In the genomic region with DNA sequence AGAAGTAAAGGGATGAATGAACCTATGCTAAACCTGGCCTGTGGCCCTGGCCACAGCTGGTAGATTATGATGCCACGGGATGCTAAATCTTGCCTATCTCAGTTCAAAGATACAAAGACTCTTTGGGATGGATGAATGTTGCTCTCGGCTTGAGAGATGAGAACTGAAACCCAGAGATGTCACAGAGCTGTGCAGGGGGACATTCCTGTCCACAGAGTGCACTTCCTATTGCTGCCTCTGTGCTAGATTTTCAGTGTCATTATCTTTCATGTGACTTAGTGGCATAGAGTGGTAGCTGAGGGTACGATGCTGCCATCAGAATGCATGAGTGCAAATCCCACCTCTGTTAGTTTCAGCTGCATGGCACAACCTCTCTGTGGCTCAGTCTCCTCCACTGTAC, we compare ENCODE assay signal across 13 cellular contexts. TPM values are rescaled to one million over a fixed set of nuclear protein-coding genes. Genes with fewer than 3 reads are reported as not detected.
DNase-seq lines count a peak whose midpoint lies in the region; ATAC-seq, FAIRE-seq and TF ChIP-seq lines count a peak whose summit lies in the region.
"Had no signal": no experiment of that assay in that cellular context is flagged by ENCODE, and none has a peak within 500 bp of the region (broad histone marks: within the 10 kb centered on the region; RNA-seq: fewer than 3 reads in every experiment).

No MANE protein-coding gene starts in this region.

- no peak for TF ChIP-seq CTCF in Caco-2 (IDR thresholded peaks at IDR 0.05; ENCODE audit: insufficient read depth in 1 of 2, low read depth in 1 of 2, low read length in 1 of 2, severe bottlenecking in 1 of 2, unreplicated experiment in 1 of 2)
- no peak for TF ChIP-seq CTCF in gastrocnemius medialis (IDR thresholded peaks at IDR 0.05 in 4 of 5, conservative IDR thresholded peaks at IDR 0.05 in 1 of 5)

- H3K36me3 Mint-ChIP-seq in activated T-helper 17 cell treated with anti-CD3 and anti-CD28 coated beads, Interleukin-2, amount 50 U/mL, for 72 hours (ENCODE audit: low read depth), result no peaks in the 10 kb centered on the region
- H3K36me3 Mint-ChIP-seq in Caco-2 (ENCODE audit: insufficient read depth, unreplicated experiment), result no peaks in the 10 kb centered on the region

- H3K4me1 Mint-ChIP-seq in activated T-helper 17 cell treated with anti-CD3 and anti-CD28 coated beads, Interleukin-2, amount 50 U/mL, for 72 hours, result peaks cover 16% of the 10 kb centered on the region
- peaks cover 5% of the 10 kb centered on the region for H3K4me1 Mint-ChIP-seq in Caco-2 (ENCODE audit: low read depth, unreplicated experiment)

- H3K4me1 ChIP-seq in Caco-2, result no peaks in the 10 kb centered on the region
- peaks cover 21 to 26% of the 10 kb centered on the region in 2 donors for H3K4me1 ChIP-seq in gastrocnemius medialis
- 0 out of 2 replicates have a peak, but pooled peaks cover 2% of the 10 kb centered on the region for H3K4me1 ChIP-seq in SJCRH30

- H3K9me3 ChIP-seq in Caco-2 (no peaks in the 10 kb centered on the region), gastrocnemius medialis (no peaks in the 10 kb centered on the region), SJCRH30 (replicated peaks) (no peaks in the 10 kb centered on the region)
- H3K9me3 ChIP-seq: neutrophil had no signal

- no peak overlapping the region for H3K4me3 Mint-ChIP-seq in activated T-helper 17 cell treated with anti-CD3 and anti-CD28 coated beads, Interleukin-2, amount 50 U/mL, for 72 hours
- H3K4me3 Mint-ChIP-seq in Caco-2 (ENCODE audit: unreplicated experiment), result no peak overlapping the region
- H3K4me3 Mint-ChIP-seq: dendritic cell treated with granulocyte-macrophage colony-stimulating factor and Interleukin-4, amounts not matched to agents 40 ng/mL and 50 ng/mL, for 4 days; HFFc6 had no signal

- H3K27me3 Mint-ChIP-seq in activated T-helper 17 cell treated with anti-CD3 and anti-CD28 coated beads, Interleukin-2, amount 50 U/mL, for 72 hours, result peaks cover 38% of the 10 kb centered on the region
- H3K27me3 Mint-ChIP-seq in Caco-2 (ENCODE audit: insufficient read depth, unreplicated experiment), result peaks cover 30% of the 10 kb centered on the region

- H3K27me3 ChIP-seq in Caco-2 (replicated peaks; ENCODE audit: control insufficient read depth, insufficient read depth, low read length), result peaks cover 6% of the 10 kb centered on the region; the same call in 1 of the 2 replicates
- H3K27me3 ChIP-seq in gastrocnemius medialis, result peaks cover 0 to under 1% (median 0%) of the 10 kb centered on the region in 3 donors
- peaks cover 3% of the 10 kb centered on the region for H3K27me3 ChIP-seq in SJCRH30

- ATAC-seq in GM21390 (IDR thresholded peaks at IDR 0.05; ENCODE audit: unreplicated experiment) (peak; percentile 78), HG03159 (IDR thresholded peaks at IDR 0.05; ENCODE audit: unreplicated experiment) (peak; percentile 78), gastrocnemius medialis (no peak)
- peak; percentile 48 for ATAC-seq in activated T-helper 17 cell treated with anti-CD3 and anti-CD28 coated beads, Interleukin-2, amount 50 U/mL, for 72 hours (replicated peaks)

- FAIRE-seq in GM18507 (lab: Jason Lieb, UNC), result peak; percentile 80

- no peak for TF ChIP-seq POLR2A in gastrocnemius medialis (IDR thresholded peaks at IDR 0.05)

- no peaks in the 10 kb centered on the region for H3K36me3 ChIP-seq in Caco-2 (ENCODE audit: control insufficient read depth, insufficient read depth, low read length)
- H3K36me3 ChIP-seq in gastrocnemius medialis, result no peaks in the 10 kb centered on the region
- H3K36me3 ChIP-seq in SJCRH30, result no peaks in the 10 kb centered on the region
- H3K36me3 ChIP-seq: neutrophil had no signal

- CTCF ChIA-PET in Caco-2 (lab: Charles Lee), result interaction anchor here (0.6 kb wide), 2 partner anchors 11 to 22 kb away, joined by 3 read pairs; partner anchors contain the start of gene MT2A

- peak; percentile 30 for DNase-seq in GM18507 (ENCODE audit: extremely low spot score, insufficient read length, low read depth)
- DNase-seq in Caco-2, result no peak
- no peak for DNase-seq in gastrocnemius medialis
- no peak for DNase-seq in SJCRH30
- DNase-seq in caudate nucleus (lab: John Stamatoyannopoulos, UW), result no peak
- DNase-seq: COR-L47, HFFc6, NCI-H1694 had no signal

- POLR2A ChIA-PET in Caco-2 (lab: Charles Lee), result no interaction called here

- H3K4me3 ChIP-seq in Caco-2 (ENCODE audit: low read depth, low read length) (no peak overlapping the region), gastrocnemius medialis (no peak overlapping the region), SJCRH30 (no peak overlapping the region)

- in situ Hi-C loops in gastrocnemius medialis (cut with MboI; ENCODE audit: low sequenced_read_pairs in 4 of 4), result no loop called here

- no peak overlapping the region for H3K27ac Mint-ChIP-seq in activated T-helper 17 cell treated with anti-CD3 and anti-CD28 coated beads, Interleukin-2, amount 50 U/mL, for 72 hours
- no peak overlapping the region for H3K27ac Mint-ChIP-seq in Caco-2 (ENCODE audit: unreplicated experiment)
- H3K27ac Mint-ChIP-seq: dendritic cell treated with granulocyte-macrophage colony-stimulating factor and Interleukin-4, amounts not matched to agents 40 ng/mL and 50 ng/mL, for 4 days; HFFc6 had no signal

- no TSS peak for BruUV-seq in Caco-2 (replicated peaks; lab: Mats Ljungman, UMichigan)

- H3K27ac ChIP-seq in gastrocnemius medialis, result peak overlapping the region in 1 of 4 donors; percentile 88
- no peak overlapping the region for H3K27ac ChIP-seq in SJCRH30
- H3K27ac ChIP-seq in caudate nucleus (ENCODE audit: low read depth, low read length), result no peak overlapping the region
- H3K27ac ChIP-seq: neutrophil had no signal

- intact Hi-C loops in Caco-2 (cut with micrococcal nuclease; ENCODE audit: unreplicated experiment), result no loop called here
- intact Hi-C loops in gastrocnemius medialis (cut with DNase I; ENCODE audit: low total_unique reads), result loop anchor here (2.0 kb wide), 1 partner anchor 73 kb away; no protein-coding TSS in a partner anchor

- no peaks in the 10 kb centered on the region for H3K9me3 Mint-ChIP-seq in activated T-helper 17 cell treated with anti-CD3 and anti-CD28 coated beads, Interleukin-2, amount 50 U/mL, for 72 hours
- no peaks in the 10 kb centered on the region for H3K9me3 Mint-ChIP-seq in Caco-2 (ENCODE audit: unreplicated experiment)
- H3K9me3 Mint-ChIP-seq: dendritic cell treated with granulocyte-macrophage colony-stimulating factor and Interleukin-4, amounts not matched to agents 40 ng/mL and 50 ng/mL, for 4 days; HFFc6 had no signal

RNA-seq across cellular contexts. Expression of gene MT1M, which starts 2.3 kb away (rescaled TPM):
- not detected for total RNA-seq in activated T-helper 17 cell treated with anti-CD3 and anti-CD28 coated beads, Interleukin-2, amount 50 U/mL, for 72 hours
- total RNA-seq in Caco-2 (2022) (not detected in 2 replicates), gastrocnemius medialis (1 to 10 TPM in 3 of 4 donors, not detected in 1; 5.3 to 10.0 (median 7.3) TPM)
- total RNA-seq in SJCRH30 (2014; rRNA removed; shearing (Covaris generic)), result not detected in 2 replicates

RNA-seq across cellular contexts. Expression of gene MT1E, which starts 4.6 kb away (rescaled TPM):
- total RNA-seq in activated T-helper 17 cell treated with anti-CD3 and anti-CD28 coated beads, Interleukin-2, amount 50 U/mL, for 72 hours, result under 1 TPM in 1 of 2 donors, not detected in 1; 0.53 TPM
- total RNA-seq in Caco-2 (2022) (0.56 and 2.0 TPM in 2 replicates), gastrocnemius medialis (100 to 1,000 TPM in 3 of 4 donors, 10 to 100 TPM in 1; 63.0 to 434 (median 267) TPM)
- not detected in 2 replicates for total RNA-seq in SJCRH30 (2014; rRNA removed; shearing (Covaris generic))

RNA-seq across cellular contexts. Expression of gene MT1A, which starts 8.3 kb away (rescaled TPM):
- total RNA-seq in activated T-helper 17 cell treated with anti-CD3 and anti-CD28 coated beads, Interleukin-2, amount 50 U/mL, for 72 hours, result 1 to 10 TPM; 1.5 to 6.5 TPM
- total RNA-seq in Caco-2 (2022) (2.0 and 2.5 TPM in 2 replicates), gastrocnemius medialis (10 to 100 TPM in 3 of 4 donors, not detected in 1; 17.3 to 34.9 (median 20.2) TPM)
- total RNA-seq in SJCRH30 (2014; rRNA removed; shearing (Covaris generic)), result not detected in 2 replicates

RNA-seq across cellular contexts. Expression of gene MT1B, which starts 21.6 kb away (rescaled TPM):
- total RNA-seq in activated T-helper 17 cell treated with anti-CD3 and anti-CD28 coated beads, Interleukin-2, amount 50 U/mL, for 72 hours, result not detected
- not detected in 2 replicates for total RNA-seq in Caco-2 (2022)
- total RNA-seq in gastrocnemius medialis, result not detected
- total RNA-seq in SJCRH30 (2014; rRNA removed; shearing (Covaris generic)), result not detected in 2 replicates
- total RNA-seq: HFFc6 had no signal

RNA-seq across cellular contexts. Expression of gene MT2A, which starts 21.8 kb away (rescaled TPM):
- total RNA-seq in activated T-helper 17 cell treated with anti-CD3 and anti-CD28 coated beads, Interleukin-2, amount 50 U/mL, for 72 hours, result 100 to 1,000 TPM in 1 of 2 donors, 10 to 100 TPM in 1; 25.6 to 114 TPM
- total RNA-seq in Caco-2 (2022) (4.3 and 10.5 TPM in 2 replicates), gastrocnemius medialis (1,000 to 10,000 TPM in 1 of 4 donors, 100 to 1,000 TPM in 3; 250 to 1,131 (median 795) TPM)
- 144 and 163 TPM in 2 replicates for total RNA-seq in SJCRH30 (2014; rRNA removed; shearing (Covaris generic))

Comparison
In these comparisons a context has a peak if more than half of its experiments do, and no peak if none do; other contexts are left out.
1. ATAC-seq: peak in GM21390 (single experiment), HG03159 (single experiment) and activated T-helper 17 cell treated with anti-CD3 and anti-CD28 coated beads, Interleukin-2, amount 50 U/mL, for 72 hours (single experiment); none in gastrocnemius medialis (0 of 2).
2. RNA of gene MT1E, which starts 4.6 kb away (total RNA-seq): 63.0 to 434 TPM in gastrocnemius medialis; 0.56 to 2.0 TPM in Caco-2, 0.53 TPM in activated T-helper 17 cell treated with anti-CD3 and anti-CD28 coated beads, Interleukin-2, amount 50 U/mL, for 72 hours and not detected in SJCRH30; every median in the first group is over 10 times any median in the second.